In the genomic region with DNA sequence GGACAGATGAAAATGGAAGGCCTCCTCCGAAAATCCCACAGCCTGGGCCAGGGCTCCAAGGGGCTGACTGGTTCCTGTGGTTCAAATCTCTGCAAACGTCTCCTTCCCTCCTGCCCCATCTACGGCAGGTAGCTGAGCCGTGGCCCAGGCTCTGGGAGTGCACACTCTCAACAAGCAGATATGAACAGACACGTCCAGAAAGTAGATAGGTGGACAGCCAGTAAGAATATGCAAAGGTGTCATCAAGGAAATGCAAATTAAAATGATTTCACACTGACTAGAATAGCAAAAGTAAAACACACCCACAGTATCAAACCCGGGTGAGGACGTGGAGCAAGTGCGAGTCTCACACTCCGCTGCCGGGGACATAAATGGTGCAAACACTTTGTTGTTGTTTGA, we compare ENCODE assay signal across 10 cellular contexts.
DNase-seq lines count a peak whose midpoint lies in the region; ATAC-seq, FAIRE-seq and TF ChIP-seq lines count a peak whose summit lies in the region.
"Had no signal": no experiment of that assay in that cellular context is flagged by ENCODE, and none has a peak within 500 bp of the region (broad histone marks: within the 10 kb centered on the region; RNA-seq: fewer than 3 reads in every experiment).

No MANE protein-coding gene starts in this region.

- 62 to 74% (median 68%) methylated on average over 10 of the region's 10 CpGs for WGBS in adrenal gland, 4 donors

- no peaks in the 10 kb centered on the region for H3K27me3 Mint-ChIP-seq in osteocyte (ENCODE audit: unreplicated experiment)

- no peaks in the 10 kb centered on the region for H3K36me3 Mint-ChIP-seq in osteocyte (ENCODE audit: unreplicated experiment)
- H3K36me3 Mint-ChIP-seq in activated naive CD4-positive, alpha-beta T cell treated with anti-CD3 and anti-CD28 coated beads, Interleukin-2, amount 50 U/mL, for 72 hours = no peaks in the 10 kb centered on the region
- H3K36me3 Mint-ChIP-seq: natural killer cell had no signal

- H3K9me3 Mint-ChIP-seq in osteocyte (ENCODE audit: unreplicated experiment) = no peaks in the 10 kb centered on the region
- no peaks in the 10 kb centered on the region for H3K9me3 Mint-ChIP-seq in activated naive CD4-positive, alpha-beta T cell treated with anti-CD3 and anti-CD28 coated beads, Interleukin-2, amount 50 U/mL, for 72 hours
- H3K9me3 Mint-ChIP-seq: natural killer cell had no signal

- no peak for ATAC-seq in foreskin keratinocyte
- ATAC-seq in upper lobe of right lung = no peak
- ATAC-seq in activated naive CD4-positive, alpha-beta T cell treated with anti-CD3 and anti-CD28 coated beads, Interleukin-2, amount 50 U/mL, for 72 hours = no peak
- ATAC-seq: natural killer cell had no signal

- TF ChIP-seq CTCF in adrenal gland (IDR thresholded peaks at IDR 0.05) = no peak
- TF ChIP-seq CTCF in foreskin keratinocyte (conservative IDR thresholded peaks at IDR 0.05) = no peak
- no peak for TF ChIP-seq CTCF in osteocyte (IDR thresholded peaks at IDR 0.05)
- no peak for TF ChIP-seq CTCF in upper lobe of right lung (IDR thresholded peaks at IDR 0.05)
- TF ChIP-seq CTCF in D721Med (IDR thresholded peaks at IDR 0.05; ENCODE audit: insufficient read depth, missing control alignments) = no peak

- TF ChIP-seq POLR2A in adrenal gland (IDR thresholded peaks at IDR 0.05) = no peak

- H3K27me3 ChIP-seq in adrenal gland = no peaks in the 10 kb centered on the region
- no peaks in the 10 kb centered on the region for H3K27me3 ChIP-seq in foreskin keratinocyte
- H3K27me3 ChIP-seq in upper lobe of right lung = no peaks in the 10 kb centered on the region

- FAIRE-seq in D721Med (lab: Jason Lieb, UNC) = no peak
- FAIRE-seq: TTC549 had no signal

- H3K4me3 ChIP-seq in adrenal gland (no peak overlapping the region), upper lobe of right lung (no peak overlapping the region)

- peak overlapping the region; percentile 91 for H3K27ac Mint-ChIP-seq in osteocyte (ENCODE audit: unreplicated experiment)
- no peak overlapping the region for H3K27ac Mint-ChIP-seq in activated naive CD4-positive, alpha-beta T cell treated with anti-CD3 and anti-CD28 coated beads, Interleukin-2, amount 50 U/mL, for 72 hours
- H3K27ac Mint-ChIP-seq: natural killer cell had no signal

- DNase-seq in adrenal gland (no peak), foreskin keratinocyte (no peak), osteocyte (ENCODE audit: extremely low spot score, unreplicated experiment) (no peak), upper lobe of right lung (no peak), D721Med (ENCODE audit: insufficient read length, low spot score) (no peak)
- no peak for DNase-seq in activated naive CD4-positive, alpha-beta T cell treated with anti-CD3 and anti-CD28 coated beads, Interleukin-2, amount 50 U/mL, for 72 hours (ENCODE audit: low spot score in 2 of 2)
- no peak for DNase-seq in activated CD4-positive, alpha-beta T cell treated with anti-CD3 and anti-CD28 coated beads for 48 hours
- DNase-seq: COR-L47, natural killer cell had no signal

- H3K36me3 ChIP-seq in adrenal gland (replicated peaks in 1 of 2) (no peaks in the 10 kb centered on the region), upper lobe of right lung (no peaks in the 10 kb centered on the region)

- peaks cover 13 to 45% of the 10 kb centered on the region in 2 donors for H3K4me1 ChIP-seq in adrenal gland (replicated peaks in 1 of 2)
- peaks cover 24% of the 10 kb centered on the region for H3K4me1 ChIP-seq in foreskin keratinocyte
- peaks cover 46% of the 10 kb centered on the region for H3K4me1 ChIP-seq in upper lobe of right lung

- no peaks in the 10 kb centered on the region for H3K9me3 ChIP-seq in adrenal gland (replicated peaks in 1 of 3)
- H3K9me3 ChIP-seq in upper lobe of right lung = no peaks in the 10 kb centered on the region

- H3K27ac ChIP-seq in adrenal gland (peak overlapping the region; percentile 26 to 90 (median 65)), foreskin keratinocyte (peak overlapping the region; percentile 60), upper lobe of right lung (peak overlapping the region; percentile 43)

- peak overlapping the region; percentile 56 for H3K4me3 Mint-ChIP-seq in osteocyte (ENCODE audit: unreplicated experiment)
- H3K4me3 Mint-ChIP-seq: natural killer cell had no signal

- intact Hi-C loops in adrenal gland (cut with DNase I) (no loop called here), upper lobe of right lung (cut with DNase I) (no loop called here)

- peaks cover 79% of the 10 kb centered on the region for H3K4me1 Mint-ChIP-seq in osteocyte (ENCODE audit: unreplicated experiment)
